In the genomic region with DNA sequence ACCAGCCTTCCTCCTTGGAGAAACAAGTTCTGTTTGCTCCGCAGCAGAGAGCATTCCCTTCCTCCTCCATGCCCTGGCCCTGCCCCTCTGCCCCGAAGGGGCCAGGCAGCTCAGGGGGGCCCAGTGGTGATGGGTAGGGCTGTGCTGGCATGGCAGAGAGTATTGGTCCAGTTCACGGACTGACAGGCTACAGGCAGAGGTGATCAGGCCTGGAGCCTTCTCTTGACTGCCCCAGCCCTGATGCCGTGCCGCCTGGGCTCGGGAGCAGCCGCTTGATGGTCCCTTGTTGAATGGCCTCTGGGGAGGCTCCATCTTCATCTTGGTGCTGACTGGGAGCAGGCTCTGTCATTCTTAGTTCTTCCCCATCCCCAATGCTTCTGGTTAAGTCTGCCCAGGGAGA, we compare ENCODE assay signal across 20 cellular contexts. TPM values are rescaled to one million over a fixed set of nuclear protein-coding genes. Genes with fewer than 3 reads are reported as not detected.
DNase-seq lines count a peak whose midpoint lies in the region; ATAC-seq and TF ChIP-seq lines count a peak whose summit lies in the region.
"Had no signal": no experiment of that assay in that cellular context is flagged by ENCODE, and none has a peak within 500 bp of the region (broad histone marks: within the 10 kb centered on the region; RNA-seq: fewer than 3 reads in every experiment).

No MANE protein-coding gene starts in this region.

- peaks cover 51% of the 10 kb centered on the region for H3K27me3 ChIP-seq in BLaER1
- no peaks in the 10 kb centered on the region for H3K27me3 ChIP-seq in left ventricle myocardium inferior (ENCODE audit: low read depth)

- H3K36me3 ChIP-seq in BLaER1 (no peaks in the 10 kb centered on the region), left ventricle myocardium inferior (no peaks in the 10 kb centered on the region)

- DNase-seq in foreskin melanocyte: no peak
- no peak for DNase-seq in left ventricle myocardium inferior
- DNase-seq in RKO (ENCODE audit: low spot score): no peak
- DNase-seq in globus pallidus (ENCODE audit: low spot score): no peak
- DNase-seq: 8988T; Caco-2; CD4-positive, alpha-beta T cell; DMS153; DMS79; GF-D8; H9 had no signal

- peak overlapping the region; percentile 58 for H3K4me2 ChIP-seq in BLaER1

- H3K27ac ChIP-seq in BLaER1 (no peak overlapping the region), left ventricle myocardium inferior (replicated peaks) (no peak overlapping the region)
- H3K27ac ChIP-seq: C4-2B had no signal

- peak overlapping the region; percentile 38 for H3K27ac Mint-ChIP-seq in dendritic cell treated with granulocyte-macrophage colony-stimulating factor and Interleukin-4, amounts not matched to agents 40 ng/mL and 50 ng/mL, for 4 days
- H3K27ac Mint-ChIP-seq in stimulated activated memory B cell treated with anti-CD40 and anti-IgM and Interleukin-4, amounts not matched to agents 10 μg/mL and 1 μg/mL and 100 μg/mL, for 72 hours: peak overlapping the region; percentile 46
- H3K27ac Mint-ChIP-seq: CD4-positive, alpha-beta T cell; H9; IgD-negative memory B cell had no signal

- TF ChIP-seq CTCF in left ventricle myocardium inferior (IDR thresholded peaks at IDR 0.05; ENCODE audit: borderline replicate concordance): no peak

- no peak overlapping the region for H3K4me3 Mint-ChIP-seq in dendritic cell treated with granulocyte-macrophage colony-stimulating factor and Interleukin-4, amounts not matched to agents 40 ng/mL and 50 ng/mL, for 4 days
- no peak overlapping the region for H3K4me3 Mint-ChIP-seq in stimulated activated memory B cell treated with anti-CD40 and anti-IgM and Interleukin-4, amounts not matched to agents 10 μg/mL and 1 μg/mL and 100 μg/mL, for 72 hours
- H3K4me3 Mint-ChIP-seq: CD4-positive, alpha-beta T cell; H9; IgD-negative memory B cell had no signal

- H3K4me1 ChIP-seq in BLaER1 (peaks cover 26% of the 10 kb centered on the region), left ventricle myocardium inferior (no peaks in the 10 kb centered on the region)
- H3K4me1 ChIP-seq: Caco-2 had no signal

- H3K9me3 ChIP-seq in BLaER1: no peaks in the 10 kb centered on the region
- H3K9me3 ChIP-seq in left ventricle myocardium inferior (replicated peaks): no peaks in the 10 kb centered on the region
- H3K9me3 ChIP-seq: Caco-2 had no signal

- intact Hi-C loops in dendritic cell treated with granulocyte-macrophage colony-stimulating factor and Interleukin-4, amounts not matched to agents 40 ng/mL and 50 ng/mL, for 4 days (cut with micrococcal nuclease): no loop called here
- intact Hi-C loops in left ventricle myocardium inferior (cut with micrococcal nuclease): no loop called here

- peaks cover 41% of the 10 kb centered on the region for H3K36me3 Mint-ChIP-seq in dendritic cell treated with granulocyte-macrophage colony-stimulating factor and Interleukin-4, amounts not matched to agents 40 ng/mL and 50 ng/mL, for 4 days (ENCODE audit: low read depth)
- H3K36me3 Mint-ChIP-seq in stimulated activated memory B cell treated with anti-CD40 and anti-IgM and Interleukin-4, amounts not matched to agents 10 μg/mL and 1 μg/mL and 100 μg/mL, for 72 hours: peaks cover 19% of the 10 kb centered on the region

- H4K20me1 ChIP-seq in BLaER1: peaks cover 17% of the 10 kb centered on the region; the same call in 1 of the 2 replicates

- no peaks in the 10 kb centered on the region for H3K27me3 Mint-ChIP-seq in dendritic cell treated with granulocyte-macrophage colony-stimulating factor and Interleukin-4, amounts not matched to agents 40 ng/mL and 50 ng/mL, for 4 days
- no peaks in the 10 kb centered on the region for H3K27me3 Mint-ChIP-seq in stimulated activated memory B cell treated with anti-CD40 and anti-IgM and Interleukin-4, amounts not matched to agents 10 μg/mL and 1 μg/mL and 100 μg/mL, for 72 hours
- H3K27me3 Mint-ChIP-seq: CD4-positive, alpha-beta T cell had no signal

- H3K4me1 Mint-ChIP-seq in dendritic cell treated with granulocyte-macrophage colony-stimulating factor and Interleukin-4, amounts not matched to agents 40 ng/mL and 50 ng/mL, for 4 days (ENCODE audit: low read depth): peaks cover 52% of the 10 kb centered on the region
- H3K4me1 Mint-ChIP-seq in stimulated activated memory B cell treated with anti-CD40 and anti-IgM and Interleukin-4, amounts not matched to agents 10 μg/mL and 1 μg/mL and 100 μg/mL, for 72 hours: peaks cover 19% of the 10 kb centered on the region
- H3K4me1 Mint-ChIP-seq: H9 had no signal

- H3K4me3 ChIP-seq in BLaER1 (no peak overlapping the region), left ventricle myocardium inferior (no peak overlapping the region)

- no peak for ATAC-seq in stimulated activated memory B cell treated with anti-CD40 and anti-IgM and Interleukin-4, amounts not matched to agents 10 μg/mL and 1 μg/mL and 100 μg/mL, for 72 hours
- ATAC-seq: HepG2 had no signal

- no peaks in the 10 kb centered on the region for H3K9me3 Mint-ChIP-seq in dendritic cell treated with granulocyte-macrophage colony-stimulating factor and Interleukin-4, amounts not matched to agents 40 ng/mL and 50 ng/mL, for 4 days
- no peaks in the 10 kb centered on the region for H3K9me3 Mint-ChIP-seq in stimulated activated memory B cell treated with anti-CD40 and anti-IgM and Interleukin-4, amounts not matched to agents 10 μg/mL and 1 μg/mL and 100 μg/mL, for 72 hours
- H3K9me3 Mint-ChIP-seq: CD4-positive, alpha-beta T cell had no signal

- no peak overlapping the region for H3K9ac ChIP-seq in BLaER1

RNA-seq across cellular contexts. Expression of a gene that starts 9.6 kb away (rescaled TPM):
- 0.41 TPM for total RNA-seq in left ventricle myocardium inferior
- total RNA-seq: Daoy had no signal

RNA-seq across cellular contexts. Expression of a gene that starts 35.8 kb away (rescaled TPM):
- total RNA-seq in left ventricle myocardium inferior: 23.2 TPM

RNA-seq across cellular contexts. Expression of a gene that starts 42.8 kb away (rescaled TPM):
- total RNA-seq in left ventricle myocardium inferior: 0.99 TPM
- total RNA-seq: Daoy, H1, H9, HepG2 had no signal

RNA-seq across cellular contexts. Expression of a gene that starts 47.7 kb away (rescaled TPM):
- not detected for total RNA-seq in left ventricle myocardium inferior
- total RNA-seq: A673, Caco-2, Daoy, H1, H9, HepG2 had no signal

RNA-seq across cellular contexts. Expression of a gene that starts 58.5 kb away (rescaled TPM):
- 39.5 TPM for total RNA-seq in left ventricle myocardium inferior
